ENCODE assay signal across 1 cellular context in the genomic region with DNA sequence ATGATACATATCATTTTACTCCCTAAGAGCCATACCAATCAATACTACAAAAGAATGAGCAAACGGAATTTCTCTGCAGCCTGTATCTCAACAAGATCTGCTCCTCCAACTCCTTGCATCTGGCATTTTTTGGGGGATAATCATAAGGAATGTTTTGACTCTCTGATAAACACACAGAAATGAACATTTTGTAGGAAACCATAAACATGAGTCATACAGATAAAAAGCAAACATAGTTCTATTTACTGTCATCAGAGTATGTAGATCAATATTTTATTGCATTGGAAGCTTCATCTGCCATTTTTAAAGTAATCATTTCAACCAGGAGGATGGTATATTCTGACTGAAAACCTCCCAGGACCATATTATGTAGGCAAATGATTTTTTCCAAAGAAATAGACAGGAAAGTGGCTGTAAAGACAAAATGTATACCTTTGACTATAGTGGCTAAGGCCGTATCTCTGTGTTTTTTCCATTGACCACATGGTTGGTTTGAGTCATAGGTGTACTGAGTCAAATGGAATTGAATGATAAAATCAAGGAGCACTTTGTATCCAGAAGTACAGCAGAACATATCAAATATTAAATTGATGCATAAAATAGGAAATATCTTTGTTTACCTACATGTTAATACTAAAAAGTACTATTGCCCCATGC.
TF ChIP-seq lines count a peak whose summit lies in the region.

No MANE protein-coding gene starts in this region.

TF ChIP-seq in SK-N-SH, 30 proteins besides CTCF, POLR2A, EP300 and RAD21 (continued from another document):
- TF ChIP-seq, protein P1, sequence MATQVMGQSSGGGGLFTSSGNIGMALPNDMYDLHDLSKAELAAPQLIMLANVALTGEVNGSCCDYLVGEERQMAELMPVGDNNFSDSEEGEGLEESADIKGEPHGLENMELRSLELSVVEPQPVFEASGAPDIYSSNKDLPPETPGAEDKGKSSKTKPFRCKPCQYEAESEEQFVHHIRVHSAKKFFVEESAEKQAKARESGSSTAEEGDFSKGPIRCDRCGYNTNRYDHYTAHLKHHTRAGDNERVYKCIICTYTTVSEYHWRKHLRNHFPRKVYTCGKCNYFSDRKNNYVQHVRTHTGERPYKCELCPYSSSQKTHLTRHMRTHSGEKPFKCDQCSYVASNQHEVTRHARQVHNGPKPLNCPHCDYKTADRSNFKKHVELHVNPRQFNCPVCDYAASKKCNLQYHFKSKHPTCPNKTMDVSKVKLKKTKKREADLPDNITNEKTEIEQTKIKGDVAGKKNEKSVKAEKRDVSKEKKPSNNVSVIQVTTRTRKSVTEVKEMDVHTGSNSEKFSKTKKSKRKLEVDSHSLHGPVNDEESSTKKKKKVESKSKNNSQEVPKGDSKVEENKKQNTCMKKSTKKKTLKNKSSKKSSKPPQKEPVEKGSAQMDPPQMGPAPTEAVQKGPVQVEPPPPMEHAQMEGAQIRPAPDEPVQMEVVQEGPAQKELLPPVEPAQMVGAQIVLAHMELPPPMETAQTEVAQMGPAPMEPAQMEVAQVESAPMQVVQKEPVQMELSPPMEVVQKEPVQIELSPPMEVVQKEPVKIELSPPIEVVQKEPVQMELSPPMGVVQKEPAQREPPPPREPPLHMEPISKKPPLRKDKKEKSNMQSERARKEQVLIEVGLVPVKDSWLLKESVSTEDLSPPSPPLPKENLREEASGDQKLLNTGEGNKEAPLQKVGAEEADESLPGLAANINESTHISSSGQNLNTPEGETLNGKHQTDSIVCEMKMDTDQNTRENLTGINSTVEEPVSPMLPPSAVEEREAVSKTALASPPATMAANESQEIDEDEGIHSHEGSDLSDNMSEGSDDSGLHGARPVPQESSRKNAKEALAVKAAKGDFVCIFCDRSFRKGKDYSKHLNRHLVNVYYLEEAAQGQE (IDR thresholded peaks at IDR 0.05; ENCODE audit: low read depth, low read length), result no peak
- TF ChIP-seq SMC3 (IDR thresholded peaks at IDR 0.05; ENCODE audit: low read depth, low read length), result no peak
- no peak for TF ChIP-seq TEAD4 (IDR thresholded peaks at IDR 0.05; ENCODE audit: borderline replicate concordance, insufficient read depth)
- no peak for TF ChIP-seq SIN3A (IDR thresholded peaks at IDR 0.05; ENCODE audit: borderline replicate concordance, low read depth, low read length)
- no peak for TF ChIP-seq JUND (IDR thresholded peaks at IDR 0.05)
- TF ChIP-seq MEF2A (IDR thresholded peaks at IDR 0.05; ENCODE audit: borderline replicate concordance, low read depth), result no peak
- no peak for TF ChIP-seq GATA2 (CRISPR knock-in tag; IDR thresholded peaks at IDR 0.05)
- TF ChIP-seq POLR2AphosphoS5 (IDR thresholded peaks at IDR 0.05; ENCODE audit: low read depth, low read length), result no peak
- TF ChIP-seq, protein P2, sequence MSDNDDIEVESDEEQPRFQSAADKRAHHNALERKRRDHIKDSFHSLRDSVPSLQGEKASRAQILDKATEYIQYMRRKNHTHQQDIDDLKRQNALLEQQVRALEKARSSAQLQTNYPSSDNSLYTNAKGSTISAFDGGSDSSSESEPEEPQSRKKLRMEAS (IDR thresholded peaks at IDR 0.05; ENCODE audit: low read depth), result no peak
